In genomic region chr1:151908228-151908691, GRCh38 we compare ENCODE assay signal across 8 cellular contexts. TPM values are rescaled to one million over a fixed set of nuclear protein-coding genes. Genes with fewer than 3 reads are reported as not detected.
DNase-seq lines count a peak whose midpoint lies in the region; ATAC-seq and TF ChIP-seq lines count a peak whose summit lies in the region.

No MANE protein-coding gene starts in this region.

- peaks cover 18% of the 10 kb centered on the region; the same call in 1 of the 2 replicates for H3K79me2 ChIP-seq in SU-DHL-6 (ENCODE audit: insufficient read depth, low read length)

- WGBS in testis, 2 donors = 54 to 64% methylated on average over 10 of the region's 10 CpGs
- 80 to 85% (median 84%) methylated on average over 10 of the region's 10 CpGs for WGBS in spleen, 5 donors

- H3K36me3 ChIP-seq in SU-DHL-6 (ENCODE audit: low read length) (peaks cover 13% of the 10 kb centered on the region), testis (ENCODE audit: low read depth, missing control alignments) (no peaks in the 10 kb centered on the region), spleen (peaks cover 0 to 21% (median 4%) of the 10 kb centered on the region in 6 donors)

- peak overlapping the region; percentile 46; the same call in 1 of the 2 replicates for H3K27ac ChIP-seq in SU-DHL-6 (ENCODE audit: low read depth, low read length)
- peak overlapping the region; percentile 79 to 89 for H3K27ac ChIP-seq in testis
- peak overlapping the region in 2 of 8 donors; percentile 87 for H3K27ac ChIP-seq in spleen

- H3K9me2 ChIP-seq in SU-DHL-6 (replicated peaks; ENCODE audit: insufficient read depth, low read length) = no peaks in the 10 kb centered on the region

- H3F3A ChIP-seq in SU-DHL-6 (ENCODE audit: insufficient read depth) = peaks cover 10% of the 10 kb centered on the region

- intact Hi-C loops in testis (cut with DNase I; ENCODE audit: low total_unique reads) = no loop called here
- intact Hi-C loops in spleen (cut with DNase I; ENCODE audit: low total_unique reads) = no loop called here

- no peak for TF ChIP-seq POLR2A in testis (IDR thresholded peaks at IDR 0.05)
- TF ChIP-seq POLR2A in spleen (IDR thresholded peaks at IDR 0.05) = no peak

- peak; percentile 9 for DNase-seq in activated naive CD4-positive, alpha-beta T cell treated with Interleukin-2 at 50 U/mL for 16 hours
- no peak for DNase-seq in activated naive CD4-positive, alpha-beta T cell treated with anti-CD3 and anti-CD28 coated beads, Interleukin-2, amount 50 U/mL, for 16 hours
- peak; percentile 39 for DNase-seq in fibroblast of the aortic adventitia (ENCODE audit: low read depth)
- DNase-seq in testis = peak; percentile 67
- DNase-seq in CD1c-positive myeloid dendritic cell (ENCODE audit: extremely low spot score) = no peak
- DNase-seq in spleen = no peak

- peak overlapping the region; percentile 73 for H3K9ac ChIP-seq in SU-DHL-6 (ENCODE audit: low read length)

- TF ChIP-seq CTCF in SU-DHL-6 (IDR thresholded peaks at IDR 0.05; ENCODE audit: insufficient read depth, low read length, poor library complexity, severe bottlenecking) (peak; percentile 31), fibroblast of the aortic adventitia (IDR thresholded peaks at IDR 0.05; ENCODE audit: insufficient read depth, low read length) (peak; percentile 33), testis (IDR thresholded peaks at IDR 0.05) (no peak), spleen (IDR thresholded peaks at IDR 0.05 in 8 of 11, conservative IDR thresholded peaks at IDR 0.05 in 3 of 11) (no peak)

- peaks cover 11% of the 10 kb centered on the region for H3K4me1 ChIP-seq in testis
- H3K4me1 ChIP-seq in spleen = peaks cover 3 to 49% (median 18%) of the 10 kb centered on the region in 6 donors

- H3K4me2 ChIP-seq in SU-DHL-6 (ENCODE audit: low read depth, low read length, poor library complexity, severe bottlenecking) = peak overlapping the region; percentile 67

- no peak for ATAC-seq in HG02678 (IDR thresholded peaks at IDR 0.05; ENCODE audit: unreplicated experiment)

- H4K20me1 ChIP-seq in SU-DHL-6 (ENCODE audit: low read depth, low read length) = no peaks in the 10 kb centered on the region

- H3K4me3 ChIP-seq in SU-DHL-6 (ENCODE audit: insufficient read depth, low read length, poor library complexity, severe bottlenecking) (peak overlapping the region; percentile 62), fibroblast of the aortic adventitia (ENCODE audit: low read depth, low read length) (peak overlapping the region; percentile 85), testis (peak overlapping the region in 1 of 2 donors; percentile 84), spleen (peak overlapping the region in 4 of 8 donors; percentile 52 to 84 (median 58))

- peak overlapping the region; percentile 75 for H2AFZ ChIP-seq in SU-DHL-6 (ENCODE audit: low read depth, low read length, severe bottlenecking)

- H3K9me3 ChIP-seq in SU-DHL-6 (ENCODE audit: insufficient read depth, low read length) = peaks cover 13% of the 10 kb centered on the region; the same call in 1 of the 2 replicates
- H3K9me3 ChIP-seq in testis = no peaks in the 10 kb centered on the region
- H3K9me3 ChIP-seq in spleen = peaks cover 0 to 31% (median 21%) of the 10 kb centered on the region in 8 donors

- H3K27me3 ChIP-seq in SU-DHL-6 (ENCODE audit: low read length) (no peaks in the 10 kb centered on the region), testis (no peaks in the 10 kb centered on the region), spleen (replicated peaks in 1 of 7) (no peaks in the 10 kb centered on the region)

RNA-seq across cellular contexts. Expression of gene THEM4, which starts 1.1 kb away (rescaled TPM):
- total RNA-seq in fibroblast of the aortic adventitia (ENCODE audit: low replicate concordance) = 6.3 and 18.3 TPM in 2 replicates
- 10 to 100 TPM; 35.0 to 42.0 TPM for total RNA-seq in testis
- 33.5 TPM for polyA plus RNA-seq in testis (ENCODE audit: insufficient read depth, low read depth, low replicate concordance)
- total RNA-seq in spleen = 10 to 100 TPM; 10.1 to 46.3 (median 22.6) TPM
- polyA plus RNA-seq in spleen = 10 to 100 TPM; 13.3 to 15.5 (median 14.3) TPM

RNA-seq across cellular contexts. Expression of gene THEM5, which starts 54.7 kb away (rescaled TPM):
- not detected in 2 replicates for total RNA-seq in fibroblast of the aortic adventitia (ENCODE audit: low replicate concordance)
- total RNA-seq in testis = not detected
- 0.57 TPM for polyA plus RNA-seq in testis (ENCODE audit: insufficient read depth, low read depth, low replicate concordance)
- total RNA-seq in spleen = under 1 TPM in 1 of 7 donors, not detected in 6; 0.47 TPM
- not detected for polyA plus RNA-seq in spleen

Comparison
In these comparisons a context has a peak if more than half of its experiments do, and no peak if none do; other contexts are left out.
1. DNase-seq: peak in activated naive CD4-positive, alpha-beta T cell treated with Interleukin-2 at 50 U/mL for 16 hours (single experiment), fibroblast of the aortic adventitia (single experiment) and testis (single experiment); none in activated naive CD4-positive, alpha-beta T cell treated with anti-CD3 and anti-CD28 coated beads, Interleukin-2, amount 50 U/mL, for 16 hours (single experiment), CD1c-positive myeloid dendritic cell (single experiment) and spleen (single experiment).
2. CTCF ChIP-seq: peak in SU-DHL-6 (single experiment) and fibroblast of the aortic adventitia (single experiment); none in testis (0 of 3) and spleen (0 of 11).